1 cellular context compared by ENCODE assay signal in the genomic region with DNA sequence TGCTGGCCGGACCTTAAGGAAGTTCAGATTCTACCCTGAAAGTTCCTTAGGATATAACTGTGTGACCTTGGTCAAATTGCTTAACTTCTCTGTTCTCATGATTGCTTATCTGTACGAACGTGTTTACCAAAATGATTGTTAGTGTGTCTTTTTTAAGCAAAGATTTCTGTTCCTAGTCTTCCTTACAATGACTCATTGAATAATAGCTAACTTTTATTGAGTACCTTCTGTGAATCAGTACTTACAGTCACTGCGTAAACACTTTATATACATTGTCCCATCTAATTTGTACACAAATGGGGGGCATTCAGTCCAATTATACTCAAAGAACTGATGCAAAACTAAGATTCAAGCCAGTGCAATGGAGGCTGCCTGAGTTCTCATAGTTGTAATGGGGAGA.
TF ChIP-seq lines count a peak whose summit lies in the region.

No MANE protein-coding gene starts in this region.

TF ChIP-seq in HCT116, 20 proteins besides CTCF, POLR2A, EP300 and RAD21 (continued from another document):
- TF ChIP-seq YY1 (IDR thresholded peaks at IDR 0.05; ENCODE audit: extremely low read depth, insufficient replicate concordance, low read depth, low read length) (no peak), SRF (IDR thresholded peaks at IDR 0.05; ENCODE audit: low read depth) (no peak), FOSL1 (IDR thresholded peaks at IDR 0.05; ENCODE audit: low read depth) (no peak), CBX3 (IDR thresholded peaks at IDR 0.05; ENCODE audit: low read depth) (no peak), POLR2AphosphoS5 (IDR thresholded peaks at IDR 0.05; ENCODE audit: low read depth, low read length) (no peak), JUND (IDR thresholded peaks at IDR 0.05) (no peak), EGR1 (IDR thresholded peaks at IDR 0.05; ENCODE audit: low read depth) (no peak)
- TF ChIP-seq, protein P1, sequence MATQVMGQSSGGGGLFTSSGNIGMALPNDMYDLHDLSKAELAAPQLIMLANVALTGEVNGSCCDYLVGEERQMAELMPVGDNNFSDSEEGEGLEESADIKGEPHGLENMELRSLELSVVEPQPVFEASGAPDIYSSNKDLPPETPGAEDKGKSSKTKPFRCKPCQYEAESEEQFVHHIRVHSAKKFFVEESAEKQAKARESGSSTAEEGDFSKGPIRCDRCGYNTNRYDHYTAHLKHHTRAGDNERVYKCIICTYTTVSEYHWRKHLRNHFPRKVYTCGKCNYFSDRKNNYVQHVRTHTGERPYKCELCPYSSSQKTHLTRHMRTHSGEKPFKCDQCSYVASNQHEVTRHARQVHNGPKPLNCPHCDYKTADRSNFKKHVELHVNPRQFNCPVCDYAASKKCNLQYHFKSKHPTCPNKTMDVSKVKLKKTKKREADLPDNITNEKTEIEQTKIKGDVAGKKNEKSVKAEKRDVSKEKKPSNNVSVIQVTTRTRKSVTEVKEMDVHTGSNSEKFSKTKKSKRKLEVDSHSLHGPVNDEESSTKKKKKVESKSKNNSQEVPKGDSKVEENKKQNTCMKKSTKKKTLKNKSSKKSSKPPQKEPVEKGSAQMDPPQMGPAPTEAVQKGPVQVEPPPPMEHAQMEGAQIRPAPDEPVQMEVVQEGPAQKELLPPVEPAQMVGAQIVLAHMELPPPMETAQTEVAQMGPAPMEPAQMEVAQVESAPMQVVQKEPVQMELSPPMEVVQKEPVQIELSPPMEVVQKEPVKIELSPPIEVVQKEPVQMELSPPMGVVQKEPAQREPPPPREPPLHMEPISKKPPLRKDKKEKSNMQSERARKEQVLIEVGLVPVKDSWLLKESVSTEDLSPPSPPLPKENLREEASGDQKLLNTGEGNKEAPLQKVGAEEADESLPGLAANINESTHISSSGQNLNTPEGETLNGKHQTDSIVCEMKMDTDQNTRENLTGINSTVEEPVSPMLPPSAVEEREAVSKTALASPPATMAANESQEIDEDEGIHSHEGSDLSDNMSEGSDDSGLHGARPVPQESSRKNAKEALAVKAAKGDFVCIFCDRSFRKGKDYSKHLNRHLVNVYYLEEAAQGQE (IDR thresholded peaks at IDR 0.05; ENCODE audit: low read depth) = no peak
- TF ChIP-seq, protein P2, sequence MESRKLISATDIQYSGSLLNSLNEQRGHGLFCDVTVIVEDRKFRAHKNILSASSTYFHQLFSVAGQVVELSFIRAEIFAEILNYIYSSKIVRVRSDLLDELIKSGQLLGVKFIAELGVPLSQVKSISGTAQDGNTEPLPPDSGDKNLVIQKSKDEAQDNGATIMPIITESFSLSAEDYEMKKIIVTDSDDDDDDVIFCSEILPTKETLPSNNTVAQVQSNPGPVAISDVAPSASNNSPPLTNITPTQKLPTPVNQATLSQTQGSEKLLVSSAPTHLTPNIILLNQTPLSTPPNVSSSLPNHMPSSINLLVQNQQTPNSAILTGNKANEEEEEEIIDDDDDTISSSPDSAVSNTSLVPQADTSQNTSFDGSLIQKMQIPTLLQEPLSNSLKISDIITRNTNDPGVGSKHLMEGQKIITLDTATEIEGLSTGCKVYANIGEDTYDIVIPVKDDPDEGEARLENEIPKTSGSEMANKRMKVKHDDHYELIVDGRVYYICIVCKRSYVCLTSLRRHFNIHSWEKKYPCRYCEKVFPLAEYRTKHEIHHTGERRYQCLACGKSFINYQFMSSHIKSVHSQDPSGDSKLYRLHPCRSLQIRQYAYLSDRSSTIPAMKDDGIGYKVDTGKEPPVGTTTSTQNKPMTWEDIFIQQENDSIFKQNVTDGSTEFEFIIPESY (IDR thresholded peaks at IDR 0.05; ENCODE audit: extremely low read depth, insufficient replicate concordance, low read length) = no peak
